In the genomic region with DNA sequence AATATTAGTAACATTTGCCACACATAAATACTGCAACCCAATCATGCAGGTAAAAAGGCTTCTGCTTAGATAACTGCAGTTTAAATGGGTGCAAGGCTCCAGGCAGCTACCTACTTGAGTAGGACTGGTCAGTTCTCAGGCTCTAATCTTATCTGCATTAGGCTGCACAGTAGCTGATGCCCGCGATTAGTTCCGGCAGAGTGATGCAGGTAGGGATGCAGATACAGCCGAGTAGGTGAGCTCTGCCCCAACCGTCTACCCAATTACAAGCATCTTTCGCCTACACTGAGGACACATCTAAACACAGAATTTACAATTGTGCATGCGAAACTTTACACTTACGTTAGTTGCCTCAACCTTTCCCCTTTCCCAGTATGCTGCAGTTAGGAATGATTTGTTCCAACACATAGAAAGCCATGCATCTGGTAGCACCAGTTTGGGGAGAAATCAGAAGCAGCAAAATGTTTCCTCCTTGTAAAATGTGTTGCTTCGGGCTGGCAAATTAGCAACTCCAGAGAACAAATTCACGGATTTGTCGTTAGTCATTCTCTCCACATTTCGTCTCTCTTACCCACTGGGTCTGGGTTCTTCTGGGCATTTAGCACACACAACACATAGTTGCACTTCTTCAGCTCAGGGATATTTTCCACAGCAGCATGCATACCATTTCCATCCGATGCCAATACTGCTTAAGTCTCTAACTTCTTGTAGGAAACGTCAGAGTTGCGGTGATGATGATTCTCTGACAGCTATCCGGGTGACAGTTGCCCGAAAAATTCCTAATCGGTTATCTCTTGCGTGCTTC, we compare ENCODE assay signal across 8 cellular contexts. TPM values are rescaled to one million over a fixed set of nuclear protein-coding genes. Genes with fewer than 3 reads are reported as not detected.
A peak's percentile ranks its signal among the peaks of the same experiment; 100 is the strongest.
DNase-seq lines count a peak whose midpoint lies in the region; ATAC-seq and TF ChIP-seq lines count a peak whose summit lies in the region.

No MANE protein-coding gene starts in this region.

- WGBS in HUES64, result 2% methylated on average over 19 of the region's 19 CpGs

- H3K9me3 ChIP-seq in HUES64 (ENCODE audit: insufficient read depth, low read depth, low read length) (no peaks in the 10 kb centered on the region), lower lobe of right lung (no peaks in the 10 kb centered on the region)

- H3K36me3 ChIP-seq in HUES64 (ENCODE audit: insufficient read depth, low read length) (no peaks in the 10 kb centered on the region), lower lobe of right lung (no peaks in the 10 kb centered on the region)

- H3K27me3 ChIP-seq in HUES64 (ENCODE audit: insufficient read depth, low read length), result peaks cover 42% of the 10 kb centered on the region
- H3K27me3 ChIP-seq in lower lobe of right lung (ENCODE audit: low read depth), result no peaks in the 10 kb centered on the region

- H3K4me3 ChIP-seq in HUES64 (ENCODE audit: low read length) (peak overlapping the region; percentile 81), lower lobe of right lung (peak overlapping the region; percentile 82)

- peaks cover 19% of the 10 kb centered on the region for H3K27me3 Mint-ChIP-seq in activated naive CD8-positive, alpha-beta T cell treated with anti-CD3 and anti-CD28 coated beads, Interleukin-2, amount 50 U/mL, for 24 hours
- peaks cover 24% of the 10 kb centered on the region for H3K27me3 Mint-ChIP-seq in activated naive CD8-positive, alpha-beta T cell treated with anti-CD3 and anti-CD28 coated beads for 36 hours

- ATAC-seq in activated naive CD8-positive, alpha-beta T cell treated with anti-CD3 and anti-CD28 coated beads, Interleukin-2, amount 50 U/mL, for 24 hours, result peak; percentile 12
- ATAC-seq in lower lobe of right lung, result peak in 1 of 2 donors; percentile 20

- H3K9me3 Mint-ChIP-seq in activated naive CD8-positive, alpha-beta T cell treated with anti-CD3 and anti-CD28 coated beads, Interleukin-2, amount 50 U/mL, for 24 hours, result no peaks in the 10 kb centered on the region
- no peaks in the 10 kb centered on the region for H3K9me3 Mint-ChIP-seq in activated naive CD8-positive, alpha-beta T cell treated with anti-CD3 and anti-CD28 coated beads for 36 hours

- no peaks in the 10 kb centered on the region for H3K36me3 Mint-ChIP-seq in activated naive CD8-positive, alpha-beta T cell treated with anti-CD3 and anti-CD28 coated beads, Interleukin-2, amount 50 U/mL, for 24 hours (ENCODE audit: low read depth)
- no peaks in the 10 kb centered on the region for H3K36me3 Mint-ChIP-seq in activated naive CD8-positive, alpha-beta T cell treated with anti-CD3 and anti-CD28 coated beads for 36 hours

- H3K4me3 Mint-ChIP-seq in activated naive CD8-positive, alpha-beta T cell treated with anti-CD3 and anti-CD28 coated beads, Interleukin-2, amount 50 U/mL, for 24 hours, result no peak overlapping the region
- no peak overlapping the region for H3K4me3 Mint-ChIP-seq in activated naive CD8-positive, alpha-beta T cell treated with anti-CD3 and anti-CD28 coated beads for 36 hours

- intact Hi-C loops in lower lobe of right lung (cut with DNase I), result no loop called here

- no peak for DNase-seq in activated naive CD8-positive, alpha-beta T cell treated with anti-CD3 and anti-CD28 coated beads, Interleukin-2, amount 50 U/mL, for 24 hours
- DNase-seq in activated naive CD8-positive, alpha-beta T cell treated with anti-CD3 and anti-CD28 coated beads for 36 hours, result no peak
- peak; percentile 20 to 40 for DNase-seq in cerebellar nuclear complex (lab: John Stamatoyannopoulos, UW)
- DNase-seq in lower lobe of right lung, result no peak
- no peak for DNase-seq in T-helper 2 cell
- no peak for DNase-seq in NCI-H187 treated with DMSO at 0.1 percent for 48 hours (lab: John Stamatoyannopoulos, UW)
- DNase-seq in NCI-H226, result no peak

- no peak overlapping the region for H3K27ac Mint-ChIP-seq in activated naive CD8-positive, alpha-beta T cell treated with anti-CD3 and anti-CD28 coated beads, Interleukin-2, amount 50 U/mL, for 24 hours
- H3K27ac Mint-ChIP-seq in activated naive CD8-positive, alpha-beta T cell treated with anti-CD3 and anti-CD28 coated beads for 36 hours, result no peak overlapping the region

- H3K9ac ChIP-seq in HUES64 (ENCODE audit: low read depth, low read length), result no peak overlapping the region

- TF ChIP-seq CTCF in lower lobe of right lung (IDR thresholded peaks at IDR 0.05), result no peak

- H3K4me1 Mint-ChIP-seq in activated naive CD8-positive, alpha-beta T cell treated with anti-CD3 and anti-CD28 coated beads, Interleukin-2, amount 50 U/mL, for 24 hours, result peaks cover 11% of the 10 kb centered on the region
- peaks cover 11% of the 10 kb centered on the region for H3K4me1 Mint-ChIP-seq in activated naive CD8-positive, alpha-beta T cell treated with anti-CD3 and anti-CD28 coated beads for 36 hours

- no peak overlapping the region for H3K27ac ChIP-seq in HUES64 (ENCODE audit: low read depth, low read length)
- no peak overlapping the region for H3K27ac ChIP-seq in lower lobe of right lung

- peaks cover 13% of the 10 kb centered on the region for H3K4me1 ChIP-seq in HUES64 (ENCODE audit: insufficient read depth, low read length)
- H3K4me1 ChIP-seq in lower lobe of right lung, result peaks cover 9% of the 10 kb centered on the region

RNA-seq across cellular contexts. Expression of gene PCDH9, which starts 0.5 kb away (rescaled TPM):
- total RNA-seq in activated naive CD8-positive, alpha-beta T cell treated with anti-CD3 and anti-CD28 coated beads for 36 hours, result under 1 TPM; 0.20 to 0.23 TPM
- 0.65 TPM for polyA plus RNA-seq in HUES64 (2013, experiment 1 of 2)
- polyA plus RNA-seq in HUES64 (2013, experiment 2 of 2), result 0.76 TPM
- 8.9 TPM for total RNA-seq in lower lobe of right lung

Comparison
In these comparisons a context has a peak if more than half of its experiments do, and no peak if none do; other contexts are left out.
1. DNase-seq: peak in cerebellar nuclear complex (2 of 2); none in activated naive CD8-positive, alpha-beta T cell treated with anti-CD3 and anti-CD28 coated beads, Interleukin-2, amount 50 U/mL, for 24 hours (single experiment), activated naive CD8-positive, alpha-beta T cell treated with anti-CD3 and anti-CD28 coated beads for 36 hours (single experiment), lower lobe of right lung (single experiment), T-helper 2 cell (0 of 5), NCI-H187 treated with DMSO at 0.1 percent for 48 hours (single experiment) and NCI-H226 (single experiment).